37 cellular contexts compared by ENCODE assay signal in genomic region chr1:178458203-178458602, GRCh38. TPM values are rescaled to one million over a fixed set of nuclear protein-coding genes. Genes with fewer than 3 reads are reported as not detected.
"Had no signal": no experiment of that assay in that cellular context is flagged by ENCODE, and none has a peak within 500 bp of the region (broad histone marks: within the 10 kb centered on the region; RNA-seq: fewer than 3 reads in every experiment).

No MANE protein-coding gene starts in this region.

- H3K9me3 Mint-ChIP-seq: activated CD4-positive, alpha-beta memory T cell treated with anti-CD3 and anti-CD28 coated beads for 36 hours; activated CD4-positive, alpha-beta T cell treated with anti-CD3 and anti-CD28 coated beads, Interleukin-2, amount 10 ng/mL, durations not matched to agents 24 days and 14 days; activated naive CD4-positive, alpha-beta T cell treated with anti-CD3 and anti-CD28 coated beads, Interleukin-2, amount 10 ng/mL, durations not matched to agents 7 days and 5 days; activated naive CD4-positive, alpha-beta T cell treated with anti-CD3 and anti-CD28 coated beads, Interleukin-2, amount 50 U/mL, for 72 hours; activated naive CD8-positive, alpha-beta T cell treated with anti-CD3 and anti-CD28 coated beads, Interleukin-2, amount 10 ng/mL, durations not matched to agents 7 days and 5 days; activated T-helper 1 cell treated with anti-CD3 and anti-CD28 coated beads, Interleukin-12 subunit alpha, Interleukin-12 subunit beta, Interleukin-2, Interleukin-4 antibody, amounts not matched to agents 30 ng/mL and 10 ng/mL and 1 ng/mL, durations not matched to agents 14 hours and 24 hours and 36 hours; activated T-helper 2 cell treated with anti-CD3 and anti-CD28 coated beads, Interferon-gamma antibody, Interleukin-2, Interleukin-4, amounts not matched to agents 10 μg/mL and 5 μg/mL and 100 μg/mL, durations not matched to agents 14 hours and 24 hours and 36 hours; brain; T-cell; T-helper 1 cell treated with Interleukin-12 subunit alpha and Interleukin-12 subunit beta and Interleukin-4 antibody, amounts not matched to agents 30 μg/mL and 1 μg/mL, for 36 hours had no signal

- H3K4me3 ChIP-seq: ascending aorta, breast epithelium, cardiac muscle cell, colonic mucosa, esophagus muscularis mucosa, gastrocnemius medialis, heart right ventricle had no signal

- H3K27ac ChIP-seq: ascending aorta, breast epithelium, cardiac muscle cell, colonic mucosa, esophagus muscularis mucosa, foreskin keratinocyte, gastrocnemius medialis, heart right ventricle, WERI-Rb-1 had no signal

- H3K36me3 ChIP-seq: breast epithelium, colonic mucosa had no signal

- DNase-seq: activated CD4-positive, alpha-beta memory T cell treated with anti-CD3 and anti-CD28 coated beads for 36 hours; activated CD4-positive, alpha-beta T cell treated with anti-CD3 and anti-CD28 coated beads for 36 hours; activated CD4-positive, alpha-beta T cell treated with anti-CD3 and anti-CD28 coated beads, Interleukin-2, amount 10 ng/mL, durations not matched to agents 24 days and 14 days; activated CD4-positive, CD25-positive, alpha-beta regulatory T cell; activated CD4-positive, CD25-positive, alpha-beta regulatory T cell treated with anti-CD3 and anti-CD28 coated beads, Interleukin-2, amount 50 U/mL, for 72 hours; activated CD8-positive, alpha-beta memory T cell treated with anti-CD3 and anti-CD28 coated beads, Interleukin-2, amount 10 ng/mL, durations not matched to agents 7 days and 5 days; activated CD8-positive, alpha-beta memory T cell treated with anti-CD3 and anti-CD28 coated beads, Interleukin-2, amount 50 U/mL, for 4 hours; activated CD8-positive, alpha-beta T cell treated with anti-CD3 and anti-CD28 coated beads, Interleukin-2, amount 10 ng/mL, durations not matched to agents 7 days and 5 days; activated effector memory CD4-positive, alpha-beta T cell treated with anti-CD3 and anti-CD28 coated beads, Interleukin-2, amount 50 U/mL, for 16 hours; activated naive CD4-positive, alpha-beta T cell treated with anti-CD3 and anti-CD28 coated beads, Interleukin-2, amount 10 ng/mL, durations not matched to agents 7 days and 5 days; activated naive CD8-positive, alpha-beta T cell treated with anti-CD3 and anti-CD28 coated beads, Interleukin-2, amount 10 ng/mL, durations not matched to agents 7 days and 5 days; activated T-cell treated with anti-CD3 and anti-CD28 coated beads, Interleukin-2, amount 50 U/mL, for 1 hour; activated T-cell treated with anti-CD3 and anti-CD28 coated beads, Interleukin-2, amount 50 U/mL, for 48 hours; central memory CD4-positive, alpha-beta T cell; cerebellar nuclear complex; colonic mucosa; effector CD8-positive, alpha-beta T cell; erythroblast; foreskin keratinocyte; gastrocnemius medialis; heart right ventricle; T-cell; T-helper 9 cell; WERI-Rb-1 had no signal

- H3K27ac Mint-ChIP-seq: activated CD4-positive, alpha-beta memory T cell treated with anti-CD3 and anti-CD28 coated beads for 36 hours; activated CD4-positive, alpha-beta T cell treated with anti-CD3 and anti-CD28 coated beads for 36 hours; activated CD4-positive, alpha-beta T cell treated with anti-CD3 and anti-CD28 coated beads, Interleukin-2, amount 10 ng/mL, durations not matched to agents 24 days and 14 days; activated CD8-positive, alpha-beta memory T cell treated with anti-CD3 and anti-CD28 coated beads, Interleukin-2, amount 10 ng/mL, durations not matched to agents 7 days and 5 days; activated CD8-positive, alpha-beta T cell treated with anti-CD3 and anti-CD28 coated beads, Interleukin-2, amount 10 ng/mL, durations not matched to agents 7 days and 5 days; activated naive CD4-positive, alpha-beta T cell treated with anti-CD3 and anti-CD28 coated beads, Interleukin-2, amount 10 ng/mL, durations not matched to agents 7 days and 5 days; activated naive CD4-positive, alpha-beta T cell treated with anti-CD3 and anti-CD28 coated beads, Interleukin-2, amount 50 U/mL, for 72 hours; activated naive CD8-positive, alpha-beta T cell treated with anti-CD3 and anti-CD28 coated beads, Interleukin-2, amount 10 ng/mL, durations not matched to agents 7 days and 5 days; activated T-helper 1 cell treated with anti-CD3 and anti-CD28 coated beads, Interleukin-12 subunit alpha, Interleukin-12 subunit beta, Interleukin-2, Interleukin-4 antibody, amounts not matched to agents 30 ng/mL and 10 ng/mL and 1 ng/mL, durations not matched to agents 14 hours and 24 hours and 36 hours; activated T-helper 2 cell treated with anti-CD3 and anti-CD28 coated beads, Interferon-gamma antibody, Interleukin-2, Interleukin-4, amounts not matched to agents 10 μg/mL and 5 μg/mL and 100 μg/mL, durations not matched to agents 14 hours and 24 hours and 36 hours; brain; T-cell; T-helper 1 cell treated with Interleukin-12 subunit alpha and Interleukin-12 subunit beta and Interleukin-4 antibody, amounts not matched to agents 30 μg/mL and 1 μg/mL, for 36 hours had no signal

- H3K27me3 Mint-ChIP-seq: activated CD4-positive, alpha-beta memory T cell treated with anti-CD3 and anti-CD28 coated beads for 36 hours; activated CD4-positive, alpha-beta T cell treated with anti-CD3 and anti-CD28 coated beads for 36 hours; activated CD4-positive, alpha-beta T cell treated with anti-CD3 and anti-CD28 coated beads, Interleukin-2, amount 10 ng/mL, durations not matched to agents 24 days and 14 days; activated CD8-positive, alpha-beta memory T cell treated with anti-CD3 and anti-CD28 coated beads, Interleukin-2, amount 10 ng/mL, durations not matched to agents 7 days and 5 days; activated naive CD4-positive, alpha-beta T cell treated with anti-CD3 and anti-CD28 coated beads, Interleukin-2, amount 10 ng/mL, durations not matched to agents 7 days and 5 days; brain had no signal

- H3K4me3 Mint-ChIP-seq: activated CD4-positive, alpha-beta memory T cell treated with anti-CD3 and anti-CD28 coated beads for 36 hours; activated CD4-positive, alpha-beta T cell treated with anti-CD3 and anti-CD28 coated beads for 36 hours; activated CD4-positive, alpha-beta T cell treated with anti-CD3 and anti-CD28 coated beads, Interleukin-2, amount 10 ng/mL, durations not matched to agents 24 days and 14 days; activated CD8-positive, alpha-beta memory T cell treated with anti-CD3 and anti-CD28 coated beads, Interleukin-2, amount 10 ng/mL, durations not matched to agents 7 days and 5 days; activated CD8-positive, alpha-beta T cell treated with anti-CD3 and anti-CD28 coated beads, Interleukin-2, amount 10 ng/mL, durations not matched to agents 7 days and 5 days; activated naive CD4-positive, alpha-beta T cell treated with anti-CD3 and anti-CD28 coated beads, Interleukin-2, amount 10 ng/mL, durations not matched to agents 7 days and 5 days; activated naive CD8-positive, alpha-beta T cell treated with anti-CD3 and anti-CD28 coated beads, Interleukin-2, amount 10 ng/mL, durations not matched to agents 7 days and 5 days; activated T-helper 1 cell treated with anti-CD3 and anti-CD28 coated beads, Interleukin-12 subunit alpha, Interleukin-12 subunit beta, Interleukin-2, Interleukin-4 antibody, amounts not matched to agents 30 ng/mL and 10 ng/mL and 1 ng/mL, durations not matched to agents 14 hours and 24 hours and 36 hours; brain; T-cell; T-helper 1 cell treated with Interleukin-12 subunit alpha and Interleukin-12 subunit beta and Interleukin-4 antibody, amounts not matched to agents 30 μg/mL and 1 μg/mL, for 36 hours had no signal

- H3K9me3 ChIP-seq: ascending aorta, breast epithelium, colonic mucosa, esophagus muscularis mucosa, gastrocnemius medialis, heart right ventricle had no signal

- H3K4me1 Mint-ChIP-seq: activated CD4-positive, alpha-beta T cell treated with anti-CD3 and anti-CD28 coated beads for 36 hours; activated CD4-positive, alpha-beta T cell treated with anti-CD3 and anti-CD28 coated beads, Interleukin-2, amount 10 ng/mL, durations not matched to agents 24 days and 14 days; activated CD8-positive, alpha-beta memory T cell treated with anti-CD3 and anti-CD28 coated beads, Interleukin-2, amount 10 ng/mL, durations not matched to agents 7 days and 5 days; activated naive CD4-positive, alpha-beta T cell treated with anti-CD3 and anti-CD28 coated beads, Interleukin-2, amount 10 ng/mL, durations not matched to agents 7 days and 5 days; activated naive CD8-positive, alpha-beta T cell treated with anti-CD3 and anti-CD28 coated beads, Interleukin-2, amount 10 ng/mL, durations not matched to agents 7 days and 5 days; T-cell had no signal

- H3K4me1 ChIP-seq: ascending aorta, breast epithelium, colonic mucosa, gastrocnemius medialis had no signal

- H3K36me3 Mint-ChIP-seq: activated CD4-positive, alpha-beta memory T cell treated with anti-CD3 and anti-CD28 coated beads for 36 hours; activated CD8-positive, alpha-beta memory T cell treated with anti-CD3 and anti-CD28 coated beads, Interleukin-2, amount 10 ng/mL, durations not matched to agents 7 days and 5 days; activated naive CD4-positive, alpha-beta T cell treated with anti-CD3 and anti-CD28 coated beads, Interleukin-2, amount 10 ng/mL, durations not matched to agents 7 days and 5 days; activated naive CD4-positive, alpha-beta T cell treated with anti-CD3 and anti-CD28 coated beads, Interleukin-2, amount 50 U/mL, for 72 hours; activated naive CD8-positive, alpha-beta T cell treated with anti-CD3 and anti-CD28 coated beads, Interleukin-2, amount 10 ng/mL, durations not matched to agents 7 days and 5 days; T-cell had no signal

- H3K27me3 ChIP-seq: ascending aorta, breast epithelium, cardiac muscle cell, colonic mucosa, esophagus muscularis mucosa, foreskin keratinocyte, gastrocnemius medialis, heart right ventricle had no signal

- ATAC-seq: activated CD4-positive, alpha-beta T cell treated with anti-CD3 and anti-CD28 coated beads for 36 hours; activated CD8-positive, alpha-beta memory T cell treated with anti-CD3 and anti-CD28 coated beads, Interleukin-2, amount 10 ng/mL, durations not matched to agents 7 days and 5 days; activated CD8-positive, alpha-beta T cell treated with anti-CD3 and anti-CD28 coated beads, Interleukin-2, amount 10 ng/mL, durations not matched to agents 7 days and 5 days; activated naive CD4-positive, alpha-beta T cell treated with anti-CD3 and anti-CD28 coated beads, Interleukin-2, amount 50 U/mL, for 72 hours; foreskin keratinocyte; gastrocnemius medialis; T-cell had no signal

RNA-seq across cellular contexts. Expression of gene CLEC20A, which starts 38.6 kb away (rescaled TPM):
- total RNA-seq: activated CD4-positive, alpha-beta memory T cell treated with anti-CD3 and anti-CD28 coated beads for 36 hours; activated CD4-positive, alpha-beta T cell treated with anti-CD3 and anti-CD28 coated beads for 36 hours; activated CD4-positive, alpha-beta T cell treated with anti-CD3 and anti-CD28 coated beads, Interleukin-2, amount 10 ng/mL, durations not matched to agents 24 days and 14 days; activated CD8-positive, alpha-beta memory T cell treated with anti-CD3 and anti-CD28 coated beads for 36 hours; activated CD8-positive, alpha-beta memory T cell treated with anti-CD3 and anti-CD28 coated beads, Interleukin-2, amount 10 ng/mL, durations not matched to agents 7 days and 5 days; activated CD8-positive, alpha-beta T cell treated with anti-CD3 and anti-CD28 coated beads, Interleukin-2, amount 10 ng/mL, durations not matched to agents 7 days and 5 days; activated naive CD4-positive, alpha-beta T cell treated with anti-CD3 and anti-CD28 coated beads, Interleukin-2, amount 50 U/mL, for 72 hours; activated naive CD8-positive, alpha-beta T cell treated with anti-CD3 and anti-CD28 coated beads, Interleukin-2, amount 10 ng/mL, durations not matched to agents 7 days and 5 days; activated T-helper 1 cell treated with anti-CD3 and anti-CD28 coated beads, Interleukin-12 subunit alpha, Interleukin-12 subunit beta, Interleukin-2, Interleukin-4 antibody, amounts not matched to agents 30 ng/mL and 10 ng/mL and 1 ng/mL, durations not matched to agents 14 hours and 24 hours and 36 hours; activated T-helper 2 cell treated with anti-CD3 and anti-CD28 coated beads, Interferon-gamma antibody, Interleukin-2, Interleukin-4, amounts not matched to agents 10 μg/mL and 5 μg/mL and 100 μg/mL, durations not matched to agents 14 hours and 24 hours and 36 hours; ascending aorta; breast epithelium; cardiac muscle cell; colonic mucosa; dermis microvascular lymphatic vessel endothelial cell; esophagus muscularis mucosa; foreskin keratinocyte; gastrocnemius medialis; glomerular endothelial cell; heart right ventricle; T-cell; T-helper 2 cell treated with Interferon-gamma antibody and Interleukin-4, amounts not matched to agents 100 ng/mL and 5 ng/mL, for 36 hours had no signal
- polyA plus RNA-seq: cardiac muscle cell, foreskin keratinocyte, heart right ventricle had no signal

RNA-seq across cellular contexts. Expression of gene TEX35, which starts 54.7 kb away (rescaled TPM):
- total RNA-seq: activated CD4-positive, alpha-beta memory T cell treated with anti-CD3 and anti-CD28 coated beads for 36 hours; activated CD4-positive, alpha-beta T cell treated with anti-CD3 and anti-CD28 coated beads for 36 hours; activated CD4-positive, alpha-beta T cell treated with anti-CD3 and anti-CD28 coated beads, Interleukin-2, amount 10 ng/mL, durations not matched to agents 24 days and 14 days; activated CD8-positive, alpha-beta memory T cell treated with anti-CD3 and anti-CD28 coated beads for 36 hours; activated CD8-positive, alpha-beta memory T cell treated with anti-CD3 and anti-CD28 coated beads, Interleukin-2, amount 10 ng/mL, durations not matched to agents 7 days and 5 days; activated CD8-positive, alpha-beta T cell treated with anti-CD3 and anti-CD28 coated beads, Interleukin-2, amount 10 ng/mL, durations not matched to agents 7 days and 5 days; activated naive CD4-positive, alpha-beta T cell treated with anti-CD3 and anti-CD28 coated beads, Interleukin-2, amount 50 U/mL, for 72 hours; activated naive CD8-positive, alpha-beta T cell treated with anti-CD3 and anti-CD28 coated beads, Interleukin-2, amount 10 ng/mL, durations not matched to agents 7 days and 5 days; activated T-helper 1 cell treated with anti-CD3 and anti-CD28 coated beads, Interleukin-12 subunit alpha, Interleukin-12 subunit beta, Interleukin-2, Interleukin-4 antibody, amounts not matched to agents 30 ng/mL and 10 ng/mL and 1 ng/mL, durations not matched to agents 14 hours and 24 hours and 36 hours; activated T-helper 2 cell treated with anti-CD3 and anti-CD28 coated beads, Interferon-gamma antibody, Interleukin-2, Interleukin-4, amounts not matched to agents 10 μg/mL and 5 μg/mL and 100 μg/mL, durations not matched to agents 14 hours and 24 hours and 36 hours; ascending aorta; breast epithelium; cardiac muscle cell; colonic mucosa; dermis microvascular lymphatic vessel endothelial cell; esophagus muscularis mucosa; foreskin keratinocyte; gastrocnemius medialis; glomerular endothelial cell; T-cell; T-helper 2 cell treated with Interferon-gamma antibody and Interleukin-4, amounts not matched to agents 100 ng/mL and 5 ng/mL, for 36 hours had no signal
- polyA plus RNA-seq: cardiac muscle cell, foreskin keratinocyte had no signal
